In genomic region chrX:154547245-154548027, GRCh38 we compare ENCODE assay signal across 1 cellular context.
TF ChIP-seq lines count a peak whose summit lies in the region.

TSS of gene IKBKG (plus strand) at chrX:154547620. CDS start at chrX:154552003, 4,383 bp downstream.

TF ChIP-seq in HepG2, 621 proteins besides CTCF, POLR2A, EP300 and RAD21 (continued from another document and continues in another):
- no peak for TF ChIP-seq ISX (CRISPR knock-in tag; conservative IDR thresholded peaks at IDR 0.05)
- no peak for TF ChIP-seq HMG20A (CRISPR knock-in tag; IDR thresholded peaks at IDR 0.05; ENCODE audit: borderline replicate concordance)
- TF ChIP-seq HOXA5 (CRISPR knock-in tag; IDR thresholded peaks at IDR 0.05) = peak; percentile 62
- TF ChIP-seq, protein P1, sequence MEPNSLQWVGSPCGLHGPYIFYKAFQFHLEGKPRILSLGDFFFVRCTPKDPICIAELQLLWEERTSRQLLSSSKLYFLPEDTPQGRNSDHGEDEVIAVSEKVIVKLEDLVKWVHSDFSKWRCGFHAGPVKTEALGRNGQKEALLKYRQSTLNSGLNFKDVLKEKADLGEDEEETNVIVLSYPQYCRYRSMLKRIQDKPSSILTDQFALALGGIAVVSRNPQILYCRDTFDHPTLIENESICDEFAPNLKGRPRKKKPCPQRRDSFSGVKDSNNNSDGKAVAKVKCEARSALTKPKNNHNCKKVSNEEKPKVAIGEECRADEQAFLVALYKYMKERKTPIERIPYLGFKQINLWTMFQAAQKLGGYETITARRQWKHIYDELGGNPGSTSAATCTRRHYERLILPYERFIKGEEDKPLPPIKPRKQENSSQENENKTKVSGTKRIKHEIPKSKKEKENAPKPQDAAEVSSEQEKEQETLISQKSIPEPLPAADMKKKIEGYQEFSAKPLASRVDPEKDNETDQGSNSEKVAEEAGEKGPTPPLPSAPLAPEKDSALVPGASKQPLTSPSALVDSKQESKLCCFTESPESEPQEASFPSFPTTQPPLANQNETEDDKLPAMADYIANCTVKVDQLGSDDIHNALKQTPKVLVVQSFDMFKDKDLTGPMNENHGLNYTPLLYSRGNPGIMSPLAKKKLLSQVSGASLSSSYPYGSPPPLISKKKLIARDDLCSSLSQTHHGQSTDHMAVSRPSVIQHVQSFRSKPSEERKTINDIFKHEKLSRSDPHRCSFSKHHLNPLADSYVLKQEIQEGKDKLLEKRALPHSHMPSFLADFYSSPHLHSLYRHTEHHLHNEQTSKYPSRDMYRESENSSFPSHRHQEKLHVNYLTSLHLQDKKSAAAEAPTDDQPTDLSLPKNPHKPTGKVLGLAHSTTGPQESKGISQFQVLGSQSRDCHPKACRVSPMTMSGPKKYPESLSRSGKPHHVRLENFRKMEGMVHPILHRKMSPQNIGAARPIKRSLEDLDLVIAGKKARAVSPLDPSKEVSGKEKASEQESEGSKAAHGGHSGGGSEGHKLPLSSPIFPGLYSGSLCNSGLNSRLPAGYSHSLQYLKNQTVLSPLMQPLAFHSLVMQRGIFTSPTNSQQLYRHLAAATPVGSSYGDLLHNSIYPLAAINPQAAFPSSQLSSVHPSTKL (CRISPR knock-in tag; IDR thresholded peaks at IDR 0.05) = no peak
- peak in 1 of 2 experiments; percentile 39; a peak in 1 of 4 replicates for TF ChIP-seq KLF16 (CRISPR knock-in tag; IDR thresholded peaks at IDR 0.05)
- peak; percentile 77 for TF ChIP-seq CHD2 (IDR thresholded peaks at IDR 0.05; ENCODE audit: low read depth, low read length)
- TF ChIP-seq MED1 (CRISPR knock-in tag; IDR thresholded peaks at IDR 0.05) = peak; percentile 17; the same call in 1 of the 2 replicates
- TF ChIP-seq FOXK2 (IDR thresholded peaks at IDR 0.05) = no peak
- no peak for TF ChIP-seq ETV6 (CRISPR knock-in tag; conservative IDR thresholded peaks at IDR 0.05)
- TF ChIP-seq, protein P2, sequence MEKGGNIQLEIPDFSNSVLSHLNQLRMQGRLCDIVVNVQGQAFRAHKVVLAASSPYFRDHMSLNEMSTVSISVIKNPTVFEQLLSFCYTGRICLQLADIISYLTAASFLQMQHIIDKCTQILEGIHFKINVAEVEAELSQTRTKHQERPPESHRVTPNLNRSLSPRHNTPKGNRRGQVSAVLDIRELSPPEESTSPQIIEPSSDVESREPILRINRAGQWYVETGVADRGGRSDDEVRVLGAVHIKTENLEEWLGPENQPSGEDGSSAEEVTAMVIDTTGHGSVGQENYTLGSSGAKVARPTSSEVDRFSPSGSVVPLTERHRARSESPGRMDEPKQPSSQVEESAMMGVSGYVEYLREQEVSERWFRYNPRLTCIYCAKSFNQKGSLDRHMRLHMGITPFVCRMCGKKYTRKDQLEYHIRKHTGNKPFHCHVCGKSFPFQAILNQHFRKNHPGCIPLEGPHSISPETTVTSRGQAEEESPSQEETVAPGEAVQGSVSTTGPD (CRISPR knock-in tag; IDR thresholded peaks at IDR 0.05) = no peak
- no peak for TF ChIP-seq ZNF20 (CRISPR knock-in tag; IDR thresholded peaks at IDR 0.05)
- TF ChIP-seq TSC22D2 (CRISPR knock-in tag; IDR thresholded peaks at IDR 0.05; ENCODE audit: borderline replicate concordance) = no peak
- TF ChIP-seq, protein P3, sequence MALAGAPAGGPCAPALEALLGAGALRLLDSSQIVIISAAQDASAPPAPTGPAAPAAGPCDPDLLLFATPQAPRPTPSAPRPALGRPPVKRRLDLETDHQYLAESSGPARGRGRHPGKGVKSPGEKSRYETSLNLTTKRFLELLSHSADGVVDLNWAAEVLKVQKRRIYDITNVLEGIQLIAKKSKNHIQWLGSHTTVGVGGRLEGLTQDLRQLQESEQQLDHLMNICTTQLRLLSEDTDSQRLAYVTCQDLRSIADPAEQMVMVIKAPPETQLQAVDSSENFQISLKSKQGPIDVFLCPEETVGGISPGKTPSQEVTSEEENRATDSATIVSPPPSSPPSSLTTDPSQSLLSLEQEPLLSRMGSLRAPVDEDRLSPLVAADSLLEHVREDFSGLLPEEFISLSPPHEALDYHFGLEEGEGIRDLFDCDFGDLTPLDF (CRISPR knock-in tag; IDR thresholded peaks at IDR 0.05) = 0 out of 2 replicates have a peak, but pooled peaks have one; percentile 27
- TF ChIP-seq ZNF317 (CRISPR knock-in tag; IDR thresholded peaks at IDR 0.05) = no peak
- TF ChIP-seq ZSCAN20 (CRISPR knock-in tag; IDR thresholded peaks at IDR 0.05; ENCODE audit: borderline replicate concordance) = 0 out of 2 replicates have a peak, but pooled peaks have one; percentile 49
- no peak for TF ChIP-seq HMG20B (CRISPR knock-in tag; conservative IDR thresholded peaks at IDR 0.05)
- peak; percentile 68 for TF ChIP-seq HDAC1 (CRISPR knock-in tag; IDR thresholded peaks at IDR 0.05)
- no peak for TF ChIP-seq TEAD3 (CRISPR knock-in tag; optimal IDR thresholded peaks at IDR 0.05; ENCODE audit: borderline replicate concordance)
- no peak for TF ChIP-seq ZNF788 (CRISPR knock-in tag; IDR thresholded peaks at IDR 0.05; ENCODE audit: borderline replicate concordance)
- no peak for TF ChIP-seq ZXDC (CRISPR knock-in tag; IDR thresholded peaks at IDR 0.05)
- TF ChIP-seq ZFP1 (CRISPR knock-in tag; IDR thresholded peaks at IDR 0.05) = no peak
- no peak for TF ChIP-seq ZNF460 (CRISPR knock-in tag; IDR thresholded peaks at IDR 0.05; ENCODE audit: borderline replicate concordance)
- no peak for TF ChIP-seq MAFK (conservative IDR thresholded peaks at IDR 0.05 in 1 of 2, IDR thresholded peaks at IDR 0.05 in 1 of 2; ENCODE audit: low read length in 2 of 2)
- TF ChIP-seq ZNF781 (CRISPR knock-in tag; IDR thresholded peaks at IDR 0.05; ENCODE audit: borderline replicate concordance, not compliant biosample characterization) = no peak
- peak; percentile 76 for TF ChIP-seq PHF20 (CRISPR knock-in tag; IDR thresholded peaks at IDR 0.05)
- no peak for TF ChIP-seq ZMYM2 (CRISPR knock-in tag; IDR thresholded peaks at IDR 0.05)
- no peak for TF ChIP-seq SP140L (CRISPR knock-in tag; IDR thresholded peaks at IDR 0.05; ENCODE audit: borderline replicate concordance)
- 0 out of 2 replicates have a peak, but pooled peaks have one; percentile 5 for TF ChIP-seq FOXA3 (CRISPR knock-in tag; IDR thresholded peaks at IDR 0.05)
- TF ChIP-seq ATF4 (CRISPR knock-in tag; IDR thresholded peaks at IDR 0.05) = peak in 1 of 2 experiments; percentile 45; a peak in 1 of 4 replicates
- TF ChIP-seq CHCHD3 (CRISPR knock-in tag; IDR thresholded peaks at IDR 0.05) = no peak
- TF ChIP-seq ZNF281 (CRISPR knock-in tag; IDR thresholded peaks at IDR 0.05; ENCODE audit: borderline replicate concordance) = no peak
- TF ChIP-seq, protein P4, sequence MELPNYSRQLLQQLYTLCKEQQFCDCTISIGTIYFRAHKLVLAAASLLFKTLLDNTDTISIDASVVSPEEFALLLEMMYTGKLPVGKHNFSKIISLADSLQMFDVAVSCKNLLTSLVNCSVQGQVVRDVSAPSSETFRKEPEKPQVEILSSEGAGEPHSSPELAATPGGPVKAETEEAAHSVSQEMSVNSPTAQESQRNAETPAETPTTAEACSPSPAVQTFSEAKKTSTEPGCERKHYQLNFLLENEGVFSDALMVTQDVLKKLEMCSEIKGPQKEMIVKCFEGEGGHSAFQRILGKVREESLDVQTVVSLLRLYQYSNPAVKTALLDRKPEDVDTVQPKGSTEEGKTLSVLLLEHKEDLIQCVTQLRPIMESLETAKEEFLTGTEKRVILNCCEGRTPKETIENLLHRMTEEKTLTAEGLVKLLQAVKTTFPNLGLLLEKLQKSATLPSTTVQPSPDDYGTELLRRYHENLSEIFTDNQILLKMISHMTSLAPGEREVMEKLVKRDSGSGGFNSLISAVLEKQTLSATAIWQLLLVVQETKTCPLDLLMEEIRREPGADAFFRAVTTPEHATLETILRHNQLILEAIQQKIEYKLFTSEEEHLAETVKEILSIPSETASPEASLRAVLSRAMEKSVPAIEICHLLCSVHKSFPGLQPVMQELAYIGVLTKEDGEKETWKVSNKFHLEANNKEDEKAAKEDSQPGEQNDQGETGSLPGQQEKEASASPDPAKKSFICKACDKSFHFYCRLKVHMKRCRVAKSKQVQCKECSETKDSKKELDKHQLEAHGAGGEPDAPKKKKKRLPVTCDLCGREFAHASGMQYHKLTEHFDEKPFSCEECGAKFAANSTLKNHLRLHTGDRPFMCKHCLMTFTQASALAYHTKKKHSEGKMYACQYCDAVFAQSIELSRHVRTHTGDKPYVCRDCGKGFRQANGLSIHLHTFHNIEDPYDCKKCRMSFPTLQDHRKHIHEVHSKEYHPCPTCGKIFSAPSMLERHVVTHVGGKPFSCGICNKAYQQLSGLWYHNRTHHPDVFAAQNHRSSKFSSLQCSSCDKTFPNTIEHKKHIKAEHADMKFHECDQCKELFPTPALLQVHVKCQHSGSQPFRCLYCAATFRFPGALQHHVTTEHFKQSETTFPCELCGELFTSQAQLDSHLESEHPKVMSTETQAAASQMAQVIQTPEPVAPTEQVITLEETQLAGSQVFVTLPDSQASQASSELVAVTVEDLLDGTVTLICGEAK (IDR thresholded peaks at IDR 0.05) = peak; percentile 52
- TF ChIP-seq, protein P4 (CRISPR knock-in tag; IDR thresholded peaks at IDR 0.05) = no peak; the same call in 1 of the 2 replicates
- TF ChIP-seq FOXC1 (CRISPR knock-in tag; IDR thresholded peaks at IDR 0.05; ENCODE audit: borderline replicate concordance) = peak; percentile 51; the same call in 1 of the 2 replicates
- peak; percentile 53; the same call in 1 of the 2 replicates for TF ChIP-seq KMT2A (CRISPR knock-in tag; IDR thresholded peaks at IDR 0.05)
